Comparison of ENCODE assay signal across 8 cellular contexts in the genomic region with DNA sequence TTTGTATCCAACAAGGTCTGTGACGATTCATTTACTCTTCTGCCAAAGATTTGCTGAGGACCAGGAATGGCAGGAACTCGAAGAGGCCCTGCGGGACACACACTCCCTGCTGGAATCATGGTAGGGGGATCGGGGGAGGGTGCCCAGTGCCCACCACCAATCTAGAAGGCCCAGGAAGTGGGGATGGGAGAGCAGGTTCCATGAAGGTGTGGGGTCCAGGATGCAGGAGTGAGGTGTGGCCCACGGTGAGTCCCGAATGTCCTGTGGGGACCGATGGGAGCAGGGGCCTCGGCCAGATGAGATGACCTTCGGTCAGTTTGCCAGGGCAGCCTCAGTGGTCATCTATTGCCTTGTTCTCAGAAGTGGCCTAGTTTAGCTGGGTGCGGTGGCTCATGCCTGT.
"Had no signal": no experiment of that assay in that cellular context is flagged by ENCODE, and none has a peak within 500 bp of the region (broad histone marks: within the 10 kb centered on the region; RNA-seq: fewer than 3 reads in every experiment).

No MANE protein-coding gene starts in this region.

- H3K27me3 ChIP-seq: right lobe of liver, upper lobe of left lung had no signal

- H3K9me3 ChIP-seq: prostate gland, right lobe of liver, upper lobe of left lung had no signal

- H3K4me1 ChIP-seq: prostate gland, right lobe of liver, upper lobe of left lung had no signal

- H3K36me3 ChIP-seq: prostate gland, right lobe of liver, upper lobe of left lung had no signal

- DNase-seq: activated T-cell treated with anti-CD3 and anti-CD28 coated beads, Interleukin-2, amount 50 U/mL, for 24 hours; foreskin melanocyte; right lobe of liver; stimulated activated CD4-positive, alpha-beta T cell treated with anti-CD3 and anti-CD28 coated beads, Interleukin-2, amount 100 ng/mL, for 24 hours; stimulated activated naive CD4-positive, alpha-beta T cell; SW 1271; upper lobe of left lung had no signal

- H3K4me3 ChIP-seq: prostate gland, right lobe of liver, upper lobe of left lung had no signal

- H3K27ac ChIP-seq: prostate gland, right lobe of liver, upper lobe of left lung had no signal
